In genomic region chr14:102870994-102871831, GRCh38 we compare ENCODE assay signal across 13 cellular contexts. TPM values are rescaled to one million over a fixed set of nuclear protein-coding genes. Genes with fewer than 3 reads are reported as not detected.
DNase-seq lines count a peak whose midpoint lies in the region; ATAC-seq and TF ChIP-seq lines count a peak whose summit lies in the region.
"Had no signal": no experiment of that assay in that cellular context is flagged by ENCODE, and none has a peak within 500 bp of the region (broad histone marks: within the 10 kb centered on the region; RNA-seq: fewer than 3 reads in every experiment).

No MANE protein-coding gene starts in this region.

- ATAC-seq in left ventricle myocardium superior = peak; percentile 87
- ATAC-seq in upper lobe of left lung (ENCODE audit: low FRiP score in 2 of 2) = peak in 1 of 2 donors; percentile 20
- ATAC-seq in HG03025 (IDR thresholded peaks at IDR 0.05; ENCODE audit: low FRiP score, unreplicated experiment) = no peak
- ATAC-seq: foreskin keratinocyte, mucosa of descending colon, pancreas had no signal

- CTCF ChIA-PET in activated naive CD4-positive, alpha-beta T cell treated with anti-CD3 and anti-CD28 coated beads for 36 hours (lab: Charles Lee) = interaction anchor here (1.6 kb wide), 1 partner anchor 177 kb away, joined by 7 read pairs; no protein-coding TSS in a partner anchor

- peak overlapping the region; percentile 30 for H3K4me3 ChIP-seq in OCI-LY3 (ENCODE audit: low read length)
- H3K4me3 ChIP-seq in upper lobe of left lung = no peak overlapping the region
- H3K4me3 ChIP-seq: mucosa of descending colon, pancreas, thoracic aorta had no signal

- no peak for TF ChIP-seq EP300 in upper lobe of left lung (IDR thresholded peaks at IDR 0.05)

- H3K4me1 Mint-ChIP-seq in activated naive CD4-positive, alpha-beta T cell treated with anti-CD3 and anti-CD28 coated beads for 36 hours (ENCODE audit: low read depth) = peaks cover 18% of the 10 kb centered on the region

- DNase-seq in activated naive CD4-positive, alpha-beta T cell treated with anti-CD3 and anti-CD28 coated beads for 36 hours = no peak
- no peak for DNase-seq in activated naive CD4-positive, alpha-beta T cell treated with Interleukin-2 at 50 U/mL for 16 hours
- DNase-seq in left ventricle myocardium superior = peak; percentile 54
- DNase-seq in upper lobe of left lung = peak; percentile 29 to 48
- DNase-seq in stimulated activated naive CD4-positive, alpha-beta T cell treated with Interleukin-2 at 50 U/mL for 16 hours (lab: John Stamatoyannopoulos, UW) = no peak
- no peak for DNase-seq in RPMI8226
- DNase-seq: activated CD4-positive, alpha-beta T cell treated with anti-CD3 and anti-CD28 coated beads for 48 hours; foreskin keratinocyte; mucosa of descending colon; pancreas had no signal

- H3K4me2 ChIP-seq in OCI-LY3 (ENCODE audit: low read length) = peak overlapping the region; percentile 62

- peak overlapping the region; percentile 77 for H3K27ac Mint-ChIP-seq in activated naive CD4-positive, alpha-beta T cell treated with anti-CD3 and anti-CD28 coated beads for 36 hours

- no peak overlapping the region for H2AFZ ChIP-seq in OCI-LY3 (ENCODE audit: low read depth, low read length)

- H3K4me3 Mint-ChIP-seq in activated naive CD4-positive, alpha-beta T cell treated with anti-CD3 and anti-CD28 coated beads for 36 hours = no peak overlapping the region

- no peaks in the 10 kb centered on the region for H3K27me3 Mint-ChIP-seq in activated naive CD4-positive, alpha-beta T cell treated with anti-CD3 and anti-CD28 coated beads for 36 hours (ENCODE audit: low read depth)

- TF ChIP-seq CTCF in OCI-LY3 (IDR thresholded peaks at IDR 0.05; ENCODE audit: low read depth, low read length) (no peak), upper lobe of left lung (IDR thresholded peaks at IDR 0.05) (no peak)

- H3K36me3 ChIP-seq in OCI-LY3 (replicated peaks; ENCODE audit: low read depth, low read length) (peaks cover 74% of the 10 kb centered on the region), upper lobe of left lung (peaks cover under 1 to 44% (median 24%) of the 10 kb centered on the region in 4 donors)
- H3K36me3 ChIP-seq: pancreas, thoracic aorta had no signal

- H3K4me1 ChIP-seq in OCI-LY3 (ENCODE audit: low read length) (peaks cover 50% of the 10 kb centered on the region), upper lobe of left lung (peaks cover 0 to 18% (median 14%) of the 10 kb centered on the region in 4 donors)
- H3K4me1 ChIP-seq: foreskin keratinocyte, pancreas had no signal

- H3K9ac ChIP-seq in OCI-LY3 (ENCODE audit: low read length) = peak overlapping the region; percentile 20; the same call in 1 of the 2 replicates

- intact Hi-C loops in activated naive CD4-positive, alpha-beta T cell treated with anti-CD3 and anti-CD28 coated beads for 36 hours (cut with micrococcal nuclease) = no loop called here
- intact Hi-C loops in left ventricle myocardium superior (cut with micrococcal nuclease) = no loop called here

- H3K27ac ChIP-seq in OCI-LY3 (ENCODE audit: low read length) (peak overlapping the region; percentile 86), upper lobe of left lung (no peak overlapping the region)
- H3K27ac ChIP-seq: foreskin keratinocyte, pancreas, thoracic aorta had no signal

- no peak for TF ChIP-seq POLR2A in upper lobe of left lung (IDR thresholded peaks at IDR 0.05)

- peaks cover 41% of the 10 kb centered on the region for H3K36me3 Mint-ChIP-seq in activated naive CD4-positive, alpha-beta T cell treated with anti-CD3 and anti-CD28 coated beads for 36 hours (ENCODE audit: low read depth)

- no peaks in the 10 kb centered on the region for H3K9me3 Mint-ChIP-seq in activated naive CD4-positive, alpha-beta T cell treated with anti-CD3 and anti-CD28 coated beads for 36 hours

- peaks cover 88% of the 10 kb centered on the region for H3K79me2 ChIP-seq in OCI-LY3 (ENCODE audit: low read length)

- H3K9me3 ChIP-seq in OCI-LY3 (ENCODE audit: insufficient read depth, low read length) = no peaks in the 10 kb centered on the region
- H3K9me3 ChIP-seq in upper lobe of left lung = no peaks in the 10 kb centered on the region
- H3K9me3 ChIP-seq: mucosa of descending colon, pancreas, thoracic aorta had no signal

- H3K27me3 ChIP-seq in OCI-LY3 (ENCODE audit: low read depth, low read length) (no peaks in the 10 kb centered on the region), upper lobe of left lung (no peaks in the 10 kb centered on the region)
- H3K27me3 ChIP-seq: foreskin keratinocyte, pancreas had no signal

- peaks cover 73% of the 10 kb centered on the region for H4K20me1 ChIP-seq in OCI-LY3 (ENCODE audit: insufficient read depth, low read length)

- 61 to 65% methylated on average over 3 to 10 of the region's 10 CpGs for WGBS in upper lobe of left lung, 2 donors

RNA-seq across cellular contexts. Expression of gene AMN, which starts 51.2 kb away (rescaled TPM):
- total RNA-seq in activated naive CD4-positive, alpha-beta T cell treated with anti-CD3 and anti-CD28 coated beads for 36 hours = under 1 TPM; 0.33 to 0.37 TPM
- total RNA-seq in left ventricle myocardium superior (not detected), upper lobe of left lung (10 to 100 TPM; 14.9 to 56.6 (median 31.6) TPM)

Comparison
In these comparisons a context has a peak if more than half of its experiments do, and no peak if none do; other contexts are left out.
1. DNase-seq: peak in left ventricle myocardium superior (single experiment) and upper lobe of left lung (2 of 2); none in activated naive CD4-positive, alpha-beta T cell treated with anti-CD3 and anti-CD28 coated beads for 36 hours (single experiment), activated naive CD4-positive, alpha-beta T cell treated with Interleukin-2 at 50 U/mL for 16 hours (single experiment), stimulated activated naive CD4-positive, alpha-beta T cell treated with Interleukin-2 at 50 U/mL for 16 hours (single experiment) and RPMI8226 (single experiment).
2. RNA of gene AMN, which starts 51.2 kb away (total RNA-seq): 14.9 to 56.6 TPM in upper lobe of left lung; 0.33 to 0.37 TPM in activated naive CD4-positive, alpha-beta T cell treated with anti-CD3 and anti-CD28 coated beads for 36 hours and not detected in left ventricle myocardium superior (single experiment); every median in the first group is over 10 times any median in the second.